8 cellular contexts compared by ENCODE assay signal in genomic region chr12:40105265-40105514, GRCh38. TPM values are rescaled to one million over a fixed set of nuclear protein-coding genes. Genes with fewer than 3 reads are reported as not detected.
DNase-seq lines count a peak whose midpoint lies in the region; ATAC-seq and TF ChIP-seq lines count a peak whose summit lies in the region.

No MANE protein-coding gene starts in this region.

- no peak for TF ChIP-seq POLR2A in vagina (IDR thresholded peaks at IDR 0.05)

- TF ChIP-seq CTCF in KMS-11 (conservative IDR thresholded peaks at IDR 0.05; ENCODE audit: low read depth, low read length), result no peak
- no peak for TF ChIP-seq CTCF in choroid plexus epithelial cell (conservative IDR thresholded peaks at IDR 0.05; ENCODE audit: low read depth, low read length)
- TF ChIP-seq CTCF in vagina (IDR thresholded peaks at IDR 0.05), result no peak

- no peak overlapping the region for H2BK120ac ChIP-seq in mesendoderm (ENCODE audit: low read depth, low read length)

- H3K4ac ChIP-seq in mesendoderm (ENCODE audit: low read depth, low read length), result no peak overlapping the region

- WGBS in mesendoderm (ENCODE audit: extremely low coverage, insufficient coverage, low lambda C conversion rate), result no CpG with 5 or more reads among the region's 26 CpGs

- H3K4me3 ChIP-seq in ACC112 (ENCODE audit: low read depth, low read length) (peak overlapping the region; percentile 88), KMS-11 (IDR thresholded peaks at IDR 0.05; ENCODE audit: insufficient read depth, low read depth, low read length) (no peak overlapping the region), choroid plexus epithelial cell (ENCODE audit: low read depth, low read length) (peak overlapping the region; percentile 83), mesendoderm (ENCODE audit: low read length) (peak overlapping the region; percentile 71), vagina (peak overlapping the region; percentile 60 to 90)

- H3K18ac ChIP-seq in mesendoderm (ENCODE audit: low read length), result no peak overlapping the region

- no peaks in the 10 kb centered on the region for H4K20me1 ChIP-seq in KMS-11 (ENCODE audit: insufficient read depth)

- H3K4me2 ChIP-seq in KMS-11 (peak overlapping the region; percentile 69), mesendoderm (ENCODE audit: low read length) (peak overlapping the region; percentile 66)

- H3K79me2 ChIP-seq in ACC112 (ENCODE audit: control insufficient read depth, insufficient read depth, low read length, unreplicated experiment) (peaks cover 23% of the 10 kb centered on the region), KMS-11 (ENCODE audit: insufficient read depth, low read depth) (no peaks in the 10 kb centered on the region), mesendoderm (ENCODE audit: control insufficient read depth, insufficient read depth, low read length) (peaks cover 2% of the 10 kb centered on the region)

- H4K8ac ChIP-seq in mesendoderm (ENCODE audit: low read depth, low read length), result no peak overlapping the region

- ATAC-seq in GM19468 (IDR thresholded peaks at IDR 0.05; ENCODE audit: extremely low read depth, unreplicated experiment), result peak; percentile 6

- H2AK5ac ChIP-seq in mesendoderm (ENCODE audit: low read length), result no peak overlapping the region

- H4K5ac ChIP-seq in mesendoderm (ENCODE audit: low read length), result no peak overlapping the region

- H3K27ac ChIP-seq in ACC112 (ENCODE audit: low read depth, low read length) (no peak overlapping the region), KMS-11 (no peak overlapping the region), mesendoderm (ENCODE audit: low read depth, low read length) (no peak overlapping the region), vagina (peak overlapping the region; percentile 87)

- peak; percentile 31 for DNase-seq in choroid plexus epithelial cell (ENCODE audit: low read depth)
- DNase-seq in mesendoderm, result no peak
- no peak for DNase-seq in vagina (ENCODE audit: extremely low spot score in 2 of 2)
- no peak for DNase-seq in OCI-M2 (lab: John Stamatoyannopoulos, UW; ENCODE audit: unreplicated experiment)
- no peak for DNase-seq in COR-L47 (lab: John Stamatoyannopoulos, UW)

- peak overlapping the region; percentile 93 for H3K56ac ChIP-seq in mesendoderm (ENCODE audit: low read length)

- H3K9ac ChIP-seq in KMS-11 (peak overlapping the region; percentile 50; the same call in 1 of the 2 replicates), mesendoderm (ENCODE audit: low read length) (peak overlapping the region; percentile 84)

- no peaks in the 10 kb centered on the region for H3K36me3 ChIP-seq in ACC112 (ENCODE audit: insufficient read depth, low read length)
- no peaks in the 10 kb centered on the region for H3K36me3 ChIP-seq in KMS-11 (ENCODE audit: insufficient read depth)
- no peaks in the 10 kb centered on the region for H3K36me3 ChIP-seq in mesendoderm (ENCODE audit: control insufficient read depth, insufficient read depth, low read length)
- no peaks in the 10 kb centered on the region for H3K36me3 ChIP-seq in vagina

- H2BK5ac ChIP-seq in mesendoderm (ENCODE audit: low read length), result no peak overlapping the region

- H3K79me1 ChIP-seq in mesendoderm (ENCODE audit: low read length), result peaks cover 4% of the 10 kb centered on the region

- H3K27me3 ChIP-seq in ACC112 (ENCODE audit: insufficient read depth, low read length) (no peaks in the 10 kb centered on the region), KMS-11 (ENCODE audit: insufficient read depth, low read depth) (no peaks in the 10 kb centered on the region), mesendoderm (ENCODE audit: insufficient read depth, low read length, poor library complexity) (no peaks in the 10 kb centered on the region), vagina (no peaks in the 10 kb centered on the region)

- peak overlapping the region; percentile 53 for H3K23ac ChIP-seq in mesendoderm (ENCODE audit: low read length)

- peaks cover 20% of the 10 kb centered on the region for H3K4me1 ChIP-seq in ACC112 (ENCODE audit: control insufficient read depth, insufficient read depth, low read length, unreplicated experiment)
- peaks cover 9% of the 10 kb centered on the region for H3K4me1 ChIP-seq in KMS-11 (ENCODE audit: low read depth, poor library complexity, severe bottlenecking)
- H3K4me1 ChIP-seq in mesendoderm (ENCODE audit: control insufficient read depth, low read depth, low read length), result peaks cover 13% of the 10 kb centered on the region
- peaks cover 25% of the 10 kb centered on the region for H3K4me1 ChIP-seq in vagina

- intact Hi-C loops in vagina (cut with DNase I), result loop anchor here (5.0 to 10.0 kb wide), 3 partner anchors 93 to 1080 kb away; partner anchors contain the start of gene PDZRN4

- H2AFZ ChIP-seq in ACC112 (ENCODE audit: low read length, unreplicated experiment) (peak overlapping the region; percentile 55), KMS-11 (ENCODE audit: low read depth) (peak overlapping the region; percentile 72)

- no peaks in the 10 kb centered on the region for H3K9me3 ChIP-seq in vagina

- H2BK15ac ChIP-seq in mesendoderm (replicated peaks; ENCODE audit: low read depth), result no peak overlapping the region

RNA-seq across cellular contexts. Expression of gene SLC2A13, which starts 0.7 kb away (rescaled TPM):
- 3.2 TPM for polyA plus RNA-seq in mesendoderm (2013, experiment 1 of 2)
- polyA plus RNA-seq in mesendoderm (2013, experiment 2 of 2), result 3.2 TPM
- 17.4 TPM for total RNA-seq in vagina
